13 cellular contexts compared by ENCODE assay signal in the genomic region with DNA sequence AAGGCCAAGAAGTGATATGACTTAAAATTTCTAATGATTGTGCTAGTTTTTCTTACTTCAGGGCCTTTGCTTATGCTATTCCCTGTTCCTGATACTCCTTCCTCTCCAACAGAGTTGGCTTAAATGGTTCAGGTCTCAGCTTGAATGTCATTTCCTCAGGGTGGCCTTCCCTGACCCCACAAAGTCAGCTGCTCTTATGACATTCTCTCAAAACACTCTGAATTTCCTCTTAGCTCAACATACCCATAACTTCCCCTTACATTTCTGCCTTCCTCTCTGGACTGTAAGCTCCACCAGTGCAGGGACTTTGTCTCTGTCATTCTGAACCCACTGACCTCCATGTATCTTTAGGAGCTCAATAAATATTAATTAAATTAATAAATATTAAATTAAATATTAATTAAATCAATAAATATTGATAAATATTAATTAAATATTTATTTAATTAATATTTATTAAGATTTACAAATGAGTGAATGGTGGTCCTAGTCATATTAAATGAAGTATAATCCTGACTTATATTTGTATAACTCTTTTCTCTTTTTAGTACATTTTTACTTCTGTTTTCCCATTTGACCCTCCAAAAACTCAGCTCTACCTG. TPM values are rescaled to one million over a fixed set of nuclear protein-coding genes. Genes with fewer than 3 reads are reported as not detected.
DNase-seq lines count a peak whose midpoint lies in the region; ATAC-seq and FAIRE-seq lines count a peak whose summit lies in the region.
"Had no signal": no experiment of that assay in that cellular context is flagged by ENCODE, and none has a peak within 500 bp of the region (broad histone marks: within the 10 kb centered on the region; RNA-seq: fewer than 3 reads in every experiment).

No MANE protein-coding gene starts in this region.

- CTCF ChIA-PET in activated CD4-positive, alpha-beta T cell treated with anti-CD3 and anti-CD28 coated beads for 36 hours (lab: Charles Lee): interaction anchor here (0.9 kb wide), 1 partner anchor 10 kb away, joined by 4 read pairs; no protein-coding TSS in a partner anchor

- peak; percentile 92 for DNase-seq in MV-4-11 (lab: John Stamatoyannopoulos, UW)
- DNase-seq in lung microvascular endothelial cell (ENCODE audit: low read depth in 2 of 2): peak; percentile 89 to 94
- DNase-seq in activated naive CD4-positive, alpha-beta T cell (lab: John Stamatoyannopoulos, UW): no peak
- DNase-seq in activated CD4-positive, alpha-beta T cell treated with anti-CD3 and anti-CD28 coated beads for 36 hours: no peak
- DNase-seq: activated CD4-positive, alpha-beta T cell treated with anti-CD3 and anti-CD28 coated beads, Interleukin-2, amount 50 U/mL, for 48 hours; COR-L47; NCI-H748 treated with DMSO at 0.1 percent for 48 hours; psoas muscle; T1000 had no signal

- peaks cover 11% of the 10 kb centered on the region for H3K4me1 Mint-ChIP-seq in dendritic cell treated with granulocyte-macrophage colony-stimulating factor and Interleukin-4, amounts not matched to agents 40 ng/mL and 50 ng/mL, for 4 days (ENCODE audit: low read depth)
- no peaks in the 10 kb centered on the region for H3K4me1 Mint-ChIP-seq in activated CD4-positive, alpha-beta T cell treated with anti-CD3 and anti-CD28 coated beads for 36 hours

- peak overlapping the region; percentile 60 for H3K27ac Mint-ChIP-seq in dendritic cell treated with granulocyte-macrophage colony-stimulating factor and Interleukin-4, amounts not matched to agents 40 ng/mL and 50 ng/mL, for 4 days
- no peak overlapping the region for H3K27ac Mint-ChIP-seq in activated CD4-positive, alpha-beta T cell treated with anti-CD3 and anti-CD28 coated beads for 36 hours

- POLR2A ChIA-PET in activated CD4-positive, alpha-beta T cell treated with anti-CD3 and anti-CD28 coated beads for 36 hours (lab: Charles Lee): no interaction called here

- peaks cover 41% of the 10 kb centered on the region for H3K9me3 Mint-ChIP-seq in dendritic cell treated with granulocyte-macrophage colony-stimulating factor and Interleukin-4, amounts not matched to agents 40 ng/mL and 50 ng/mL, for 4 days
- peaks cover 11% of the 10 kb centered on the region for H3K9me3 Mint-ChIP-seq in activated CD4-positive, alpha-beta T cell treated with anti-CD3 and anti-CD28 coated beads for 36 hours (ENCODE audit: low read depth)

- intact Hi-C loops in dendritic cell treated with granulocyte-macrophage colony-stimulating factor and Interleukin-4, amounts not matched to agents 40 ng/mL and 50 ng/mL, for 4 days (cut with micrococcal nuclease): loop anchor here (2.0 kb wide), 1 partner anchor 17 kb away; no protein-coding TSS in a partner anchor
- intact Hi-C loops in activated CD4-positive, alpha-beta T cell treated with anti-CD3 and anti-CD28 coated beads for 36 hours (cut with DNase I, micrococcal nuclease): no loop called here

- H3K27me3 Mint-ChIP-seq in dendritic cell treated with granulocyte-macrophage colony-stimulating factor and Interleukin-4, amounts not matched to agents 40 ng/mL and 50 ng/mL, for 4 days: no peaks in the 10 kb centered on the region
- H3K27me3 Mint-ChIP-seq in activated CD4-positive, alpha-beta T cell treated with anti-CD3 and anti-CD28 coated beads for 36 hours: peaks cover 4% of the 10 kb centered on the region

- H3K4me3 Mint-ChIP-seq in dendritic cell treated with granulocyte-macrophage colony-stimulating factor and Interleukin-4, amounts not matched to agents 40 ng/mL and 50 ng/mL, for 4 days: no peak overlapping the region
- no peak overlapping the region for H3K4me3 Mint-ChIP-seq in activated CD4-positive, alpha-beta T cell treated with anti-CD3 and anti-CD28 coated beads for 36 hours

- FAIRE-seq in A204.1 (lab: Jason Lieb, UNC): peak; percentile 44

- no peak for ATAC-seq in GM21367 (IDR thresholded peaks at IDR 0.05; ENCODE audit: unreplicated experiment)
- ATAC-seq in GM18498 (IDR thresholded peaks at IDR 0.05; ENCODE audit: unreplicated experiment): no peak
- ATAC-seq in activated CD4-positive, alpha-beta T cell treated with anti-CD3 and anti-CD28 coated beads for 36 hours: no peak
- ATAC-seq: psoas muscle had no signal

- peaks cover 28% of the 10 kb centered on the region for H3K36me3 Mint-ChIP-seq in dendritic cell treated with granulocyte-macrophage colony-stimulating factor and Interleukin-4, amounts not matched to agents 40 ng/mL and 50 ng/mL, for 4 days (ENCODE audit: low read depth)
- H3K36me3 Mint-ChIP-seq in activated CD4-positive, alpha-beta T cell treated with anti-CD3 and anti-CD28 coated beads for 36 hours (ENCODE audit: low read depth): peaks cover 3% of the 10 kb centered on the region

RNA-seq across cellular contexts. Expression of a gene that starts 17.9 kb away (rescaled TPM):
- 18.1 and 58.7 TPM in 2 replicates for total RNA-seq in lung microvascular endothelial cell
- 10 to 100 TPM; 14.8 to 17.3 TPM for total RNA-seq in activated CD4-positive, alpha-beta T cell treated with anti-CD3 and anti-CD28 coated beads for 36 hours

Comparison
In these comparisons a context has a peak if more than half of its experiments do, and no peak if none do; other contexts are left out.
1. DNase-seq: peak in MV-4-11 (single experiment) and lung microvascular endothelial cell (2 of 2); none in activated naive CD4-positive, alpha-beta T cell (0 of 4) and activated CD4-positive, alpha-beta T cell treated with anti-CD3 and anti-CD28 coated beads for 36 hours (single experiment).